14 cellular contexts compared by ENCODE assay signal in genomic region chr16:67940436-67941089, GRCh38. TPM values are rescaled to one million over a fixed set of nuclear protein-coding genes. Genes with fewer than 3 reads are reported as not detected.
DNase-seq lines count a peak whose midpoint lies in the region; TF ChIP-seq lines count a peak whose summit lies in the region.
"Had no signal": no experiment of that assay in that cellular context is flagged by ENCODE, and none has a peak within 500 bp of the region (broad histone marks: within the 10 kb centered on the region; RNA-seq: fewer than 3 reads in every experiment).

No MANE protein-coding gene starts in this region.

- H3K27me3 Mint-ChIP-seq in T-helper 2 cell treated with Interferon-gamma antibody and Interleukin-4, amounts not matched to agents 5 μg/mL and 100 μg/mL, for 36 hours (ENCODE audit: low read depth): no peaks in the 10 kb centered on the region
- peaks cover 3 to 17% (median 10%) of the 10 kb centered on the region in 3 donors for H3K27me3 Mint-ChIP-seq in immature natural killer cell (ENCODE audit: low read depth in 3 of 3)

- intact Hi-C loops in head of caudate nucleus (cut with DNase I): no loop called here

- H3K9me2 ChIP-seq in OCI-LY1 (ENCODE audit: low read depth, low read length): no peaks in the 10 kb centered on the region

- H3K4me3 Mint-ChIP-seq in T-helper 2 cell treated with Interferon-gamma antibody and Interleukin-4, amounts not matched to agents 5 μg/mL and 100 μg/mL, for 36 hours: no peak overlapping the region
- peak overlapping the region in 1 of 5 donors; percentile 8 for H3K4me3 Mint-ChIP-seq in immature natural killer cell

- no peaks in the 10 kb centered on the region for H3K27me3 ChIP-seq in OCI-LY1 (ENCODE audit: insufficient read depth, low read length)
- H3K27me3 ChIP-seq: gastroesophageal sphincter, tibial nerve had no signal

- no peak for DNase-seq in T-helper 2 cell treated with Interferon-gamma antibody and Interleukin-4, amounts not matched to agents 5 μg/mL and 100 μg/mL, for 36 hours (ENCODE audit: low spot score)
- DNase-seq in T-helper 2 cell (no peak), immature natural killer cell (no peak), SIG-M5 (lab: John Stamatoyannopoulos, UW) (no peak), head of caudate nucleus (no peak)
- DNase-seq: Calu3, GOT3, NCI-H1694, NCI-H510A treated with DMSO at 0.1 percent for 48 hours, PC-9 had no signal

- peaks cover 37% of the 10 kb centered on the region for H3K36me3 Mint-ChIP-seq in T-helper 2 cell treated with Interferon-gamma antibody and Interleukin-4, amounts not matched to agents 5 μg/mL and 100 μg/mL, for 36 hours (ENCODE audit: low read depth)
- peaks cover 0 to 8% (median 4%) of the 10 kb centered on the region in 3 donors for H3K36me3 Mint-ChIP-seq in immature natural killer cell

- H3K27ac ChIP-seq in OCI-LY1 (ENCODE audit: low read depth, low read length, poor library complexity, severe bottlenecking): peak overlapping the region; percentile 48
- H3K27ac ChIP-seq: PC-9, prostate gland had no signal

- no peaks in the 10 kb centered on the region for H3K9me3 ChIP-seq in OCI-LY1 (ENCODE audit: low read length)
- H3K9me3 ChIP-seq: gastroesophageal sphincter, prostate gland, tibial nerve had no signal

- no peaks in the 10 kb centered on the region for H3F3A ChIP-seq in OCI-LY1 (ENCODE audit: insufficient read depth, low read length)

- peaks cover 20% of the 10 kb centered on the region for H3K4me1 Mint-ChIP-seq in T-helper 2 cell treated with Interferon-gamma antibody and Interleukin-4, amounts not matched to agents 5 μg/mL and 100 μg/mL, for 36 hours (ENCODE audit: low read depth)
- H3K4me1 Mint-ChIP-seq in immature natural killer cell: peaks cover 29 to 35% of the 10 kb centered on the region in 2 donors

- H3K4me1 ChIP-seq in OCI-LY1 (ENCODE audit: insufficient read depth, low read length, severe bottlenecking): peaks cover 48% of the 10 kb centered on the region

- no peak overlapping the region for H2AFZ ChIP-seq in OCI-LY1 (ENCODE audit: low read length)
- H2AFZ ChIP-seq: PC-9 had no signal

- no peak overlapping the region for H3K4me3 ChIP-seq in OCI-LY1 (ENCODE audit: low read depth, low read length, poor library complexity, severe bottlenecking)
- H3K4me3 ChIP-seq: gastroesophageal sphincter, PC-9, prostate gland, tibial nerve had no signal

- no peaks in the 10 kb centered on the region for H3K9me3 Mint-ChIP-seq in T-helper 2 cell treated with Interferon-gamma antibody and Interleukin-4, amounts not matched to agents 5 μg/mL and 100 μg/mL, for 36 hours
- no peaks in the 10 kb centered on the region for H3K9me3 Mint-ChIP-seq in immature natural killer cell

- no peak for TF ChIP-seq CTCF in OCI-LY1 (IDR thresholded peaks at IDR 0.05; ENCODE audit: low read length)

- peaks cover 12% of the 10 kb centered on the region; the same call in 1 of the 2 replicates for H3K36me3 ChIP-seq in OCI-LY1 (ENCODE audit: insufficient read depth, low read length)

- no peaks in the 10 kb centered on the region for H3K79me2 ChIP-seq in OCI-LY1 (ENCODE audit: insufficient read depth, low read length)

- H3K4me2 ChIP-seq in OCI-LY1 (ENCODE audit: low read length): peak overlapping the region; percentile 51; the same call in 1 of the 2 replicates
- H3K4me2 ChIP-seq: PC-9 had no signal

- peak overlapping the region; percentile 31 for H3K27ac Mint-ChIP-seq in T-helper 2 cell treated with Interferon-gamma antibody and Interleukin-4, amounts not matched to agents 5 μg/mL and 100 μg/mL, for 36 hours
- peak overlapping the region in 4 of 6 donors; percentile 40 to 80 (median 54) for H3K27ac Mint-ChIP-seq in immature natural killer cell

- peak overlapping the region; percentile 5; the same call in 1 of the 2 replicates for H3K9ac ChIP-seq in OCI-LY1 (ENCODE audit: low read length)

- no peaks in the 10 kb centered on the region for H4K20me1 ChIP-seq in OCI-LY1 (ENCODE audit: insufficient read depth, low read length)

RNA-seq across cellular contexts. Expression of gene LCAT, which starts 3.4 kb away (rescaled TPM):
- 1 to 10 TPM in 1 of 3 donors, under 1 TPM in 1, not detected in 1; 0.14 to 1.3 TPM for polyA plus RNA-seq in immature natural killer cell

RNA-seq across cellular contexts. Expression of gene PSMB10, which starts 3.9 kb away (rescaled TPM):
- polyA plus RNA-seq in immature natural killer cell: 1,000 to 10,000 TPM in 2 of 3 donors, 100 to 1,000 TPM in 1; 893 to 1,468 (median 1,114) TPM

RNA-seq across cellular contexts. Expression of gene CTRL, which starts 8.9 kb away (rescaled TPM):
- polyA plus RNA-seq in immature natural killer cell: 1 to 10 TPM in 2 of 3 donors, under 1 TPM in 1; 0.59 to 2.9 (median 2.0) TPM

RNA-seq across cellular contexts. Expression of gene SLC12A4, which starts 27.9 kb away (rescaled TPM):
- 10 to 100 TPM in 1 of 3 donors, 1 to 10 TPM in 2; 5.1 to 10.5 (median 6.6) TPM for polyA plus RNA-seq in immature natural killer cell

RNA-seq across cellular contexts. Expression of gene DPEP3, which starts 39.7 kb away (rescaled TPM):
- under 1 TPM in 1 of 3 donors, not detected in 2; 0.11 TPM for polyA plus RNA-seq in immature natural killer cell
